8 cellular contexts compared by ENCODE assay signal in genomic region chr14:92728781-92729364, GRCh38. TPM values are rescaled to one million over a fixed set of nuclear protein-coding genes. Genes with fewer than 3 reads are reported as not detected.
DNase-seq lines count a peak whose midpoint lies in the region; ATAC-seq, FAIRE-seq and TF ChIP-seq lines count a peak whose summit lies in the region.

No MANE protein-coding gene starts in this region.

- POLR2A ChIA-PET in HEK293T (lab: Yijun Ruan, JAX), result interaction anchor here (1.4 kb wide), 1 partner anchor 20 kb away, joined by 3 read pairs; the partner anchor contains the start of gene LGMN

- peak; percentile 76 for ATAC-seq in HG02759 (IDR thresholded peaks at IDR 0.05; ENCODE audit: unreplicated experiment)
- peak; percentile 25 for ATAC-seq in left lobe of liver
- ATAC-seq in HG02938 (IDR thresholded peaks at IDR 0.05; ENCODE audit: unreplicated experiment), result no peak

- DNase-seq in NCI-H1417 (lab: John Stamatoyannopoulos, UW) (peak in 2 of 3 experiments; percentile 21 to 26), NCI-H1417 treated with DMSO at 0.1 percent for 48 hours (lab: John Stamatoyannopoulos, UW) (no peak), RPMI7951 (ENCODE audit: low read depth) (peak; percentile 39), left lobe of liver (ENCODE audit: low spot score) (no peak), HTR-8/SVneo (ENCODE audit: insufficient read length, low spot score) (no peak), HEK293T (ENCODE audit: extremely low spot score) (no peak)

- no peak for FAIRE-seq in HTR-8/SVneo (lab: Jason Lieb, UNC)

- CTCF ChIA-PET in HEK293T (lab: Yijun Ruan, JAX), result no interaction called here

TF ChIP-seq in HEK293T, 16 proteins besides CTCF, POLR2A, EP300 and RAD21:
- no peak for TF ChIP-seq L3MBTL2 (conservative IDR thresholded peaks at IDR 0.05)
- TF ChIP-seq HDGF (IDR thresholded peaks at IDR 0.05; ENCODE audit: borderline replicate concordance), result no peak
- TF ChIP-seq FOXA1 (IDR thresholded peaks at IDR 0.05), result no peak
- TF ChIP-seq FOXK2 (IDR thresholded peaks at IDR 0.05), result no peak
- TF ChIP-seq BHLHE40 (IDR thresholded peaks at IDR 0.05; ENCODE audit: borderline replicate concordance), result no peak
- no peak for TF ChIP-seq ZNF384 (IDR thresholded peaks at IDR 0.05)
- TF ChIP-seq ELF4 (IDR thresholded peaks at IDR 0.05), result no peak
- no peak for TF ChIP-seq SUZ12 (IDR thresholded peaks at IDR 0.05)
- no peak for TF ChIP-seq CTBP1 (IDR thresholded peaks at IDR 0.05; ENCODE audit: borderline replicate concordance)

RNA-seq across cellular contexts. Expression of gene LGMN, which starts 19.6 kb away (rescaled TPM):
- total RNA-seq in RPMI7951 (2014; rRNA removed; shearing (Covaris generic)), result 35.9 and 40.3 TPM in 2 replicates
- total RNA-seq in left lobe of liver, result 47.0 TPM

Comparison
In these comparisons a context has a peak if more than half of its experiments do, and no peak if none do; other contexts are left out.
1. DNase-seq: peak in NCI-H1417 (2 of 3) and RPMI7951 (single experiment); none in NCI-H1417 treated with DMSO at 0.1 percent for 48 hours (single experiment), left lobe of liver (single experiment), HTR-8/SVneo (single experiment) and HEK293T (single experiment).